ENCODE assay signal across 8 cellular contexts in genomic region chr12:6701078-6701768, GRCh38. TPM values are rescaled to one million over a fixed set of nuclear protein-coding genes. Genes with fewer than 3 reads are reported as not detected.
A peak's percentile ranks its signal among the peaks of the same experiment; 100 is the strongest.
DNase-seq lines count a peak whose midpoint lies in the region; FAIRE-seq and TF ChIP-seq lines count a peak whose summit lies in the region.

No MANE protein-coding gene starts in this region.

- peak overlapping the region; percentile 53 for H4K5ac ChIP-seq in H1 (ENCODE audit: insufficient read length, low read depth, low read length)

- peaks cover 14% of the 10 kb centered on the region for H3K23me2 ChIP-seq in H1 (ENCODE audit: low read depth, low read length)

- no peaks in the 10 kb centered on the region for H4K20me1 ChIP-seq in OCI-LY1 (ENCODE audit: insufficient read depth, low read length)
- no peaks in the 10 kb centered on the region for H4K20me1 ChIP-seq in H1 (replicated peaks in 1 of 2; ENCODE audit: control insufficient read depth in 1 of 2, insufficient read depth in 2 of 2, low read length in 2 of 2)

- H3K9me3 Mint-ChIP-seq in Caco-2 (ENCODE audit: unreplicated experiment), result no peaks in the 10 kb centered on the region
- no peaks in the 10 kb centered on the region for H3K9me3 Mint-ChIP-seq in osteocyte (ENCODE audit: unreplicated experiment)

- TF ChIP-seq POLR2A in H1 (IDR thresholded peaks at IDR 0.05; ENCODE audit: control extremely low read depth in 1 of 2, low read depth in 2 of 2, low read length in 2 of 2), result no peak

- H2AFZ ChIP-seq in OCI-LY1 (ENCODE audit: low read length) (no peak overlapping the region), H1 (ENCODE audit: low read length) (peak overlapping the region; percentile 95)

- H3K27me3 ChIP-seq in Caco-2 (replicated peaks; ENCODE audit: control insufficient read depth, insufficient read depth, low read length) (peaks cover 5% of the 10 kb centered on the region), OCI-LY1 (ENCODE audit: insufficient read depth, low read length) (peaks cover 20% of the 10 kb centered on the region; the same call in 1 of the 2 replicates), H1 (replicated peaks in 1 of 4; ENCODE audit: control insufficient read depth in 3 of 4, extremely low read depth in 1 of 4, insufficient read depth in 3 of 4, low read length in 3 of 4) (peaks cover 0 to 16% (median 14%) of the 10 kb centered on the region in 4 experiments; a peak in 6 of 7 replicates)

- no peak overlapping the region for H3K23ac ChIP-seq in H1 (ENCODE audit: insufficient read length)

- FAIRE-seq in H1 (lab: Jason Lieb, UNC), result no peak

- H3K9me2 ChIP-seq in OCI-LY1 (ENCODE audit: low read depth, low read length), result no peaks in the 10 kb centered on the region

- BruUV-seq in Caco-2 (replicated peaks; lab: Mats Ljungman, UMichigan), result no TSS peak

- peak overlapping the region; percentile 90 for H3K18ac ChIP-seq in H1 (ENCODE audit: extremely low read depth, low read length)

- H3K4me1 ChIP-seq in Caco-2, result peaks cover 5% of the 10 kb centered on the region
- peaks cover 30% of the 10 kb centered on the region for H3K4me1 ChIP-seq in OCI-LY1 (ENCODE audit: insufficient read depth, low read length, severe bottlenecking)
- peaks cover 0 to 12% (median 9%) of the 10 kb centered on the region in 4 experiments; a peak in 5 of 7 replicates for H3K4me1 ChIP-seq in H1 (replicated peaks in 1 of 4; ENCODE audit: control insufficient read depth in 3 of 4, insufficient read depth in 4 of 4, low read length in 3 of 4)

- no peak overlapping the region for H3K27ac Mint-ChIP-seq in Caco-2 (ENCODE audit: unreplicated experiment)
- no peak overlapping the region for H3K27ac Mint-ChIP-seq in osteocyte (ENCODE audit: unreplicated experiment)

- H3K56ac ChIP-seq in H1 (replicated peaks; ENCODE audit: insufficient read length, low read depth, low read length), result no peak overlapping the region

- H3K9ac ChIP-seq in OCI-LY1 (ENCODE audit: low read length) (no peak overlapping the region), H1 (replicated peaks in 1 of 4; ENCODE audit: extremely low read depth in 1 of 4, low read depth in 3 of 4, low read length in 3 of 4) (peak overlapping the region in 3 of 4 experiments; percentile 23 to 47 (median 25); a peak in 4 of 7 replicates)

- no peak for TF ChIP-seq EP300 in H1 (IDR thresholded peaks at IDR 0.05; ENCODE audit: borderline replicate concordance in 1 of 2, low read depth in 2 of 2, low read length in 2 of 2)

- H3K4me3 ChIP-seq in Caco-2 (ENCODE audit: low read depth, low read length), result peak overlapping the region; percentile 48
- H3K4me3 ChIP-seq in OCI-LY1 (ENCODE audit: low read depth, low read length, poor library complexity, severe bottlenecking), result peak overlapping the region; percentile 50
- H3K4me3 ChIP-seq in H1 (ENCODE audit: extremely low read depth in 1 of 4, insufficient read depth in 2 of 4, low read depth in 3 of 4, low read length in 4 of 4), result peak overlapping the region; percentile 69 to 90 (median 70)

- POLR2A ChIA-PET in Caco-2 (lab: Charles Lee) (no interaction called here), H1 (lab: Charles Lee; ENCODE audit: partially characterized antibody) (interaction anchor here (0.8 to 0.9 kb wide), 3 partner anchors 12 to 223 kb away, joined by 3 read pairs; partner anchors contain the start of gene ZNF384)

- peaks cover 49% of the 10 kb centered on the region for H3K27me3 Mint-ChIP-seq in Caco-2 (ENCODE audit: insufficient read depth, unreplicated experiment)
- peaks cover 50% of the 10 kb centered on the region for H3K27me3 Mint-ChIP-seq in osteocyte (ENCODE audit: unreplicated experiment)

- 0 out of 2 replicates have a peak overlapping the region, but pooled peaks have one; percentile 48 for H2BK20ac ChIP-seq in H1 (ENCODE audit: low read length)

- H3K4me1 Mint-ChIP-seq in Caco-2 (ENCODE audit: low read depth, unreplicated experiment) (peaks cover 10% of the 10 kb centered on the region), osteocyte (ENCODE audit: unreplicated experiment) (peaks cover 17% of the 10 kb centered on the region)

- DNase-seq in Caco-2, result no peak
- DNase-seq in H1 (ENCODE audit: low read depth in 1 of 2, low spot score in 2 of 2), result no peak
- no peak for DNase-seq in osteocyte (ENCODE audit: extremely low spot score, unreplicated experiment)
- DNase-seq in NCI-H2107 treated with DMSO at 0.1 percent for 48 hours (lab: John Stamatoyannopoulos, UW; ENCODE audit: unreplicated experiment), result no peak
- no peak for DNase-seq in NCI-H1694 treated with DMSO at 0.1 percent for 48 hours (lab: John Stamatoyannopoulos, UW)
- DNase-seq in DMS 273 (lab: John Stamatoyannopoulos, UW; ENCODE audit: unreplicated experiment), result no peak
- no peak for DNase-seq in HPDE6-E6E7 (ENCODE audit: extremely low spot score)

- peak overlapping the region; percentile 34 for H2BK120ac ChIP-seq in H1 (replicated peaks; ENCODE audit: low read depth, low read length)

- H3K14ac ChIP-seq in H1 (ENCODE audit: insufficient read length), result no peak overlapping the region

- H4K8ac ChIP-seq in H1 (ENCODE audit: extremely low read depth, insufficient read depth, low read length), result peak overlapping the region; percentile 64; the same call in 1 of the 2 replicates

- H3K79me1 ChIP-seq in H1 (ENCODE audit: low read depth, low read length), result no peaks in the 10 kb centered on the region; the same call in 1 of the 2 replicates

- no peaks in the 10 kb centered on the region for H3K9me3 ChIP-seq in Caco-2
- H3K9me3 ChIP-seq in OCI-LY1 (ENCODE audit: low read length), result no peaks in the 10 kb centered on the region
- no peaks in the 10 kb centered on the region for H3K9me3 ChIP-seq in H1 (ENCODE audit: insufficient read depth in 2 of 2, low read depth in 1 of 2, low read length in 1 of 2)

- CTCF ChIA-PET in Caco-2 (lab: Charles Lee) (interaction anchor here (0.6 kb wide), 1 partner anchor 121 kb away, joined by 4 read pairs; no protein-coding TSS in a partner anchor), H1 (lab: Charles Lee; ENCODE audit: partially characterized antibody) (no interaction called here)

- no peak overlapping the region for H2AK5ac ChIP-seq in H1 (ENCODE audit: low read depth, low read length)

- H4K91ac ChIP-seq in H1 (replicated peaks; ENCODE audit: insufficient read length, low read length), result no peak overlapping the region

- no peak for TF ChIP-seq RAD21 in H1 (IDR thresholded peaks at IDR 0.05 in 1 of 2, conservative IDR thresholded peaks at IDR 0.05 in 1 of 2; ENCODE audit: low read depth in 2 of 2, low read length in 2 of 2)

- peak overlapping the region; percentile 67 for H3K4me2 ChIP-seq in OCI-LY1 (ENCODE audit: low read length)
- peak overlapping the region; percentile 92 to 99 for H3K4me2 ChIP-seq in H1 (ENCODE audit: insufficient read depth in 1 of 2, low read depth in 2 of 2, low read length in 2 of 2)

- H3K4me3 Mint-ChIP-seq in Caco-2 (ENCODE audit: unreplicated experiment), result peak overlapping the region; percentile 50
- H3K4me3 Mint-ChIP-seq in osteocyte (ENCODE audit: unreplicated experiment), result peak overlapping the region; percentile 76

- WGBS in H1 (ENCODE audit: extremely low coverage in 1 of 2, insufficient coverage in 1 of 2, insufficient read length in 1 of 2, insufficient replicate concordance in 2 of 2, low coverage in 1 of 2, low lambda C conversion rate in 2 of 2, missing lambda C conversion rate in 1 of 2), 2 experiments, result 38% methylated on average over 13 of the region's 13 CpGs; no CpG with 5 or more reads in 1 of the 2 experiments

- H3K36me3 ChIP-seq in Caco-2 (ENCODE audit: control insufficient read depth, insufficient read depth, low read length), result no peaks in the 10 kb centered on the region
- H3K36me3 ChIP-seq in OCI-LY1 (ENCODE audit: insufficient read depth, low read length), result no peaks in the 10 kb centered on the region
- 0 out of 8 replicates have a peak, but pooled peaks cover 0 to 3% (median 0%) of the 10 kb centered on the region in 4 experiments for H3K36me3 ChIP-seq in H1 (ENCODE audit: control insufficient read depth in 2 of 4, insufficient read depth in 4 of 4, low read length in 3 of 4)

- H3K36me3 Mint-ChIP-seq in Caco-2 (ENCODE audit: insufficient read depth, unreplicated experiment), result peaks cover 6% of the 10 kb centered on the region
- H3K36me3 Mint-ChIP-seq in osteocyte (ENCODE audit: unreplicated experiment), result no peaks in the 10 kb centered on the region

- H3F3A ChIP-seq in OCI-LY1 (ENCODE audit: insufficient read depth, low read length), result no peaks in the 10 kb centered on the region

- peak overlapping the region; percentile 97; the same call in 1 of the 2 replicates for H2BK15ac ChIP-seq in H1 (ENCODE audit: low read length)

- H3K27ac ChIP-seq in OCI-LY1 (ENCODE audit: low read depth, low read length, poor library complexity, severe bottlenecking) (no peak overlapping the region), H1 (ENCODE audit: low read depth, low read length) (no peak overlapping the region)

- no peak overlapping the region for H3K4ac ChIP-seq in H1 (replicated peaks; ENCODE audit: insufficient read length, low read depth, low read length)

- TF ChIP-seq CTCF in Caco-2 (IDR thresholded peaks at IDR 0.05; ENCODE audit: insufficient read depth in 1 of 2, low read depth in 1 of 2, low read length in 1 of 2, severe bottlenecking in 1 of 2, unreplicated experiment in 1 of 2) (no peak), OCI-LY1 (IDR thresholded peaks at IDR 0.05; ENCODE audit: low read length) (no peak), H1 (IDR thresholded peaks at IDR 0.05; ENCODE audit: control extremely low read depth in 1 of 3, insufficient read depth in 1 of 3, low read depth in 1 of 3, low read length in 3 of 3) (no peak), osteocyte (IDR thresholded peaks at IDR 0.05) (no peak)

- H2BK5ac ChIP-seq in H1 (ENCODE audit: low read depth, low read length), result no peak overlapping the region

- intact Hi-C loops in Caco-2 (cut with micrococcal nuclease; ENCODE audit: unreplicated experiment), result no loop called here

- no peaks in the 10 kb centered on the region for H3K79me2 ChIP-seq in OCI-LY1 (ENCODE audit: insufficient read depth, low read length)
- no peaks in the 10 kb centered on the region for H3K79me2 ChIP-seq in H1 (ENCODE audit: control insufficient read depth in 1 of 2, insufficient read depth in 2 of 2, low read length in 2 of 2)

- H2BK12ac ChIP-seq in H1 (ENCODE audit: low read depth, low read length), result peak overlapping the region; percentile 72

RNA-seq across cellular contexts. Expression of gene PIANP, which starts 0.6 kb away (rescaled TPM):
- 0.37 and 0.48 TPM in 2 replicates for total RNA-seq in Caco-2 (2022)
- total RNA-seq in H1 (2021; fragmentation: NEBNext Ultra II Directional; extraction: Animal tissue kit (Norgen Biotek cat#: 25700)), result 9.8 and 15.3 TPM in 2 replicates
- 6.3 and 13.3 TPM in 2 replicates for polyA plus RNA-seq in H1 (2011; rRNA removed)
- 4.1 TPM for polyA plus RNA-seq in H1 (2011; cell fraction: cytosol; rRNA removed)
- polyA plus RNA-seq in H1 (2011; cell fraction: nucleus; rRNA removed), result 16.6 TPM
- polyA plus RNA-seq in H1 (2012, experiment 1 of 2), result 11.4 to 16.2 TPM (median 13.6 TPM) in 4 replicates
- 12.2 TPM for polyA plus RNA-seq in H1 (2012, experiment 2 of 2)
- polyA plus RNA-seq in H1 (2013, experiment 1 of 2), result 13.5 TPM
- 16.5 TPM for polyA plus RNA-seq in H1 (2013, experiment 2 of 2)
- 1.6 and 3.5 TPM in 2 replicates for polyA minus RNA-seq in H1 (2011; rRNA and poly(A)+ RNA removed)
- polyA minus RNA-seq in H1 (2011; cell fraction: cytosol; rRNA and poly(A)+ RNA removed), result 6.8 TPM
- polyA minus RNA-seq in H1 (2011; cell fraction: nucleus; rRNA and poly(A)+ RNA removed), result 4.1 TPM
- total RNA-seq in osteocyte, result 3.9 and 5.2 TPM in 2 replicates

RNA-seq across cellular contexts. Expression of gene ZNF384, which starts 12.0 kb away (rescaled TPM):
- total RNA-seq in Caco-2 (2022) (119 and 127 TPM in 2 replicates), osteocyte (66.6 and 68.3 TPM in 2 replicates)
- 59.6 and 60.1 TPM in 2 replicates for total RNA-seq in H1 (2021; fragmentation: NEBNext Ultra II Directional; extraction: Animal tissue kit (Norgen Biotek cat#: 25700))
- 59.0 and 75.1 TPM in 2 replicates for polyA plus RNA-seq in H1 (2011; rRNA removed)
- polyA plus RNA-seq in H1 (2011; cell fraction: cytosol; rRNA removed), result 66.7 TPM
- 138 TPM for polyA plus RNA-seq in H1 (2011; cell fraction: nucleus; rRNA removed)
- polyA plus RNA-seq in H1 (2012, experiment 1 of 2), result 64.4 to 74.8 TPM (median 69.2 TPM) in 4 replicates
- polyA plus RNA-seq in H1 (2012, experiment 2 of 2), result 30.4 TPM
- polyA plus RNA-seq in H1 (2013, experiment 1 of 2), result 47.8 TPM
- polyA plus RNA-seq in H1 (2013, experiment 2 of 2), result 45.3 TPM
- 69.0 and 70.2 TPM in 2 replicates for polyA minus RNA-seq in H1 (2011; rRNA and poly(A)+ RNA removed)
- 39.0 TPM for polyA minus RNA-seq in H1 (2011; cell fraction: cytosol; rRNA and poly(A)+ RNA removed)
- polyA minus RNA-seq in H1 (2011; cell fraction: nucleus; rRNA and poly(A)+ RNA removed), result 71.1 TPM

RNA-seq across cellular contexts. Expression of gene COPS7A, which starts 22.6 kb away (rescaled TPM):
- total RNA-seq in Caco-2 (2022), result 56.8 and 61.9 TPM in 2 replicates
- total RNA-seq in H1 (2021; fragmentation: NEBNext Ultra II Directional; extraction: Animal tissue kit (Norgen Biotek cat#: 25700)), result 43.3 and 44.5 TPM in 2 replicates
- polyA plus RNA-seq in H1 (2011; rRNA removed), result 95.9 and 98.4 TPM in 2 replicates
- polyA plus RNA-seq in H1 (2011; cell fraction: cytosol; rRNA removed), result 93.9 TPM
- 109 TPM for polyA plus RNA-seq in H1 (2011; cell fraction: nucleus; rRNA removed)
- polyA plus RNA-seq in H1 (2012, experiment 1 of 2), result 43.6 to 58.1 TPM (median 55.6 TPM) in 4 replicates
- 63.2 TPM for polyA plus RNA-seq in H1 (2012, experiment 2 of 2)
- 40.6 TPM for polyA plus RNA-seq in H1 (2013, experiment 1 of 2)
- polyA plus RNA-seq in H1 (2013, experiment 2 of 2), result 40.1 TPM
- polyA minus RNA-seq in H1 (2011; rRNA and poly(A)+ RNA removed), result 43.8 and 57.5 TPM in 2 replicates
- polyA minus RNA-seq in H1 (2011; cell fraction: cytosol; rRNA and poly(A)+ RNA removed), result 16.6 TPM
- 17.2 TPM for polyA minus RNA-seq in H1 (2011; cell fraction: nucleus; rRNA and poly(A)+ RNA removed)
- 61.4 and 73.0 TPM in 2 replicates for total RNA-seq in osteocyte

RNA-seq across cellular contexts. Expression of gene ING4, which starts 38.3 kb away (rescaled TPM):
- total RNA-seq in Caco-2 (2022) (31.6 and 32.8 TPM in 2 replicates), osteocyte (56.7 and 58.8 TPM in 2 replicates)
- total RNA-seq in H1 (2021; fragmentation: NEBNext Ultra II Directional; extraction: Animal tissue kit (Norgen Biotek cat#: 25700)), result 21.7 and 22.9 TPM in 2 replicates
- polyA plus RNA-seq in H1 (2011; rRNA removed), result 28.6 and 29.3 TPM in 2 replicates
- polyA plus RNA-seq in H1 (2011; cell fraction: cytosol; rRNA removed), result 44.8 TPM
- 62.2 TPM for polyA plus RNA-seq in H1 (2011; cell fraction: nucleus; rRNA removed)
- polyA plus RNA-seq in H1 (2012, experiment 1 of 2), result 25.6 to 40.6 TPM (median 29.1 TPM) in 4 replicates
- 21.9 TPM for polyA plus RNA-seq in H1 (2012, experiment 2 of 2)
- 26.0 TPM for polyA plus RNA-seq in H1 (2013, experiment 1 of 2)
- 22.1 TPM for polyA plus RNA-seq in H1 (2013, experiment 2 of 2)
- polyA minus RNA-seq in H1 (2011; rRNA and poly(A)+ RNA removed), result 15.7 and 16.4 TPM in 2 replicates
- 6.8 TPM for polyA minus RNA-seq in H1 (2011; cell fraction: cytosol; rRNA and poly(A)+ RNA removed)
- polyA minus RNA-seq in H1 (2011; cell fraction: nucleus; rRNA and poly(A)+ RNA removed), result 13.0 TPM

RNA-seq across cellular contexts. Expression of gene MLF2, which starts 51.7 kb away (rescaled TPM):
- 303 and 309 TPM in 2 replicates for total RNA-seq in Caco-2 (2022)
- total RNA-seq in H1 (2021; fragmentation: NEBNext Ultra II Directional; extraction: Animal tissue kit (Norgen Biotek cat#: 25700)), result 229 and 232 TPM in 2 replicates
- polyA plus RNA-seq in H1 (2011; rRNA removed), result 401 and 443 TPM in 2 replicates
- 319 TPM for polyA plus RNA-seq in H1 (2011; cell fraction: cytosol; rRNA removed)
- 252 TPM for polyA plus RNA-seq in H1 (2011; cell fraction: nucleus; rRNA removed)
- 240 to 272 TPM (median 254 TPM) in 4 replicates for polyA plus RNA-seq in H1 (2012, experiment 1 of 2)
- 291 TPM for polyA plus RNA-seq in H1 (2012, experiment 2 of 2)
- polyA plus RNA-seq in H1 (2013, experiment 1 of 2), result 162 TPM
- 175 TPM for polyA plus RNA-seq in H1 (2013, experiment 2 of 2)
- polyA minus RNA-seq in H1 (2011; rRNA and poly(A)+ RNA removed), result 311 and 327 TPM in 2 replicates
- polyA minus RNA-seq in H1 (2011; cell fraction: cytosol; rRNA and poly(A)+ RNA removed), result 98.5 TPM
- 106 TPM for polyA minus RNA-seq in H1 (2011; cell fraction: nucleus; rRNA and poly(A)+ RNA removed)
- total RNA-seq in osteocyte, result 141 and 162 TPM in 2 replicates
